9 cellular contexts compared by ENCODE assay signal in genomic region chr14:77302926-77303325, GRCh38. TPM values are rescaled to one million over a fixed set of nuclear protein-coding genes. Genes with fewer than 3 reads are reported as not detected.
DNase-seq lines count a peak whose midpoint lies in the region; ATAC-seq and TF ChIP-seq lines count a peak whose summit lies in the region.
"Had no signal": no experiment of that assay in that cellular context is flagged by ENCODE, and none has a peak within 500 bp of the region (broad histone marks: within the 10 kb centered on the region; RNA-seq: fewer than 3 reads in every experiment).

No MANE protein-coding gene starts in this region.

- H3K36me3 Mint-ChIP-seq in activated CD4-positive, alpha-beta T cell treated with anti-CD3 and anti-CD28 coated beads, Interleukin-2, amount 10 ng/mL, durations not matched to agents 24 days and 14 days (ENCODE audit: low read depth), result peaks cover 2% of the 10 kb centered on the region

- 91 to 97% methylated on average over 5 of the region's 5 CpGs for WGBS in tibial nerve, 2 donors

- ATAC-seq in foreskin keratinocyte (peak; percentile 81), GM18505 (IDR thresholded peaks at IDR 0.05; ENCODE audit: unreplicated experiment) (no peak)

- DNase-seq in activated T-cell treated with anti-CD3 and anti-CD28 coated beads for 48 hours (ENCODE audit: low read depth), result peak; percentile 52
- DNase-seq in activated T-cell treated with anti-CD3 and anti-CD28 coated beads, Interleukin-2, amount 50 U/mL, for 1 hour, result no peak
- DNase-seq in activated CD4-positive, alpha-beta T cell treated with anti-CD3 and anti-CD28 coated beads, Interleukin-2, amount 10 ng/mL, durations not matched to agents 24 days and 14 days, result peak; percentile 81
- DNase-seq in foreskin keratinocyte, result peak; percentile 49 to 50
- no peak for DNase-seq in tibial nerve (ENCODE audit: low spot score in 2 of 2)
- DNase-seq in tibial artery, result no peak
- DNase-seq in NCI-H2029 (lab: John Stamatoyannopoulos, UW), result no peak

- TF ChIP-seq POLR2A in tibial nerve (IDR thresholded peaks at IDR 0.05), result no peak
- TF ChIP-seq POLR2A in GM18505 (IDR thresholded peaks at IDR 0.05; ENCODE audit: borderline replicate concordance, extremely low read depth, insufficient read depth, insufficient read length), result no peak

- H3K4me3 ChIP-seq in tibial nerve, result no peak overlapping the region
- H3K4me3 ChIP-seq in tibial artery, result no peak overlapping the region

- H3K4me1 ChIP-seq in foreskin keratinocyte (peaks cover 31% of the 10 kb centered on the region), tibial nerve (peaks cover 0 to 61% (median 26%) of the 10 kb centered on the region in 4 donors), tibial artery (peaks cover 0 to 36% (median 25%) of the 10 kb centered on the region in 4 donors)

- H3K9me3 ChIP-seq in tibial nerve, result no peaks in the 10 kb centered on the region
- H3K9me3 ChIP-seq in tibial artery, result no peaks in the 10 kb centered on the region

- peaks cover 29% of the 10 kb centered on the region for H3K4me1 Mint-ChIP-seq in activated CD4-positive, alpha-beta T cell treated with anti-CD3 and anti-CD28 coated beads, Interleukin-2, amount 10 ng/mL, durations not matched to agents 24 days and 14 days

- peak; percentile 13 for TF ChIP-seq CTCF in foreskin keratinocyte (conservative IDR thresholded peaks at IDR 0.05)
- TF ChIP-seq CTCF in tibial nerve (IDR thresholded peaks at IDR 0.05), result no peak
- TF ChIP-seq CTCF in tibial artery (IDR thresholded peaks at IDR 0.05), result no peak

- peaks cover 0 to 36% (median 0%) of the 10 kb centered on the region in 3 donors for H3K36me3 ChIP-seq in tibial nerve
- peaks cover 6 to 66% (median 30%) of the 10 kb centered on the region in 3 donors for H3K36me3 ChIP-seq in tibial artery

- H3K27ac ChIP-seq in foreskin keratinocyte (peak overlapping the region; percentile 69), tibial nerve (peak overlapping the region in 3 of 4 donors; percentile 48 to 95 (median 87)), tibial artery (no peak overlapping the region)

- H3K4me3 Mint-ChIP-seq in activated CD4-positive, alpha-beta T cell treated with anti-CD3 and anti-CD28 coated beads, Interleukin-2, amount 10 ng/mL, durations not matched to agents 24 days and 14 days, result peak overlapping the region; percentile 51
- H3K4me3 Mint-ChIP-seq: neural crest cell had no signal

- no peak for TF ChIP-seq EP300 in tibial nerve (IDR thresholded peaks at IDR 0.05)

- H3K27ac Mint-ChIP-seq in activated CD4-positive, alpha-beta T cell treated with anti-CD3 and anti-CD28 coated beads, Interleukin-2, amount 10 ng/mL, durations not matched to agents 24 days and 14 days, result peak overlapping the region; percentile 91

- H3K9me3 Mint-ChIP-seq in activated CD4-positive, alpha-beta T cell treated with anti-CD3 and anti-CD28 coated beads, Interleukin-2, amount 10 ng/mL, durations not matched to agents 24 days and 14 days, result no peaks in the 10 kb centered on the region
- H3K9me3 Mint-ChIP-seq: neural crest cell had no signal

- no peaks in the 10 kb centered on the region for H3K27me3 Mint-ChIP-seq in activated CD4-positive, alpha-beta T cell treated with anti-CD3 and anti-CD28 coated beads, Interleukin-2, amount 10 ng/mL, durations not matched to agents 24 days and 14 days

- H3K27me3 ChIP-seq in foreskin keratinocyte, result no peaks in the 10 kb centered on the region
- H3K27me3 ChIP-seq in tibial nerve, result no peaks in the 10 kb centered on the region
- H3K27me3 ChIP-seq in tibial artery, result no peaks in the 10 kb centered on the region

- intact Hi-C loops in activated CD4-positive, alpha-beta T cell treated with anti-CD3 and anti-CD28 coated beads, Interleukin-2, amount 10 ng/mL, durations not matched to agents 24 days and 14 days (cut with micrococcal nuclease), result loop anchor here (1.0 to 5.0 kb wide), 9 partner anchors 13 to 404 kb away; partner anchors contain the start of genes AHSA1, ALKBH1, CIPC and GSTZ1
- intact Hi-C loops in tibial artery (cut with DNase I; ENCODE audit: low total_unique reads), result no loop called here

RNA-seq across cellular contexts. Expression of gene POMT2, which starts 17.8 kb away (rescaled TPM):
- 23.5 and 24.3 TPM in 2 replicates for total RNA-seq in activated CD4-positive, alpha-beta T cell treated with anti-CD3 and anti-CD28 coated beads, Interleukin-2, amount 10 ng/mL, durations not matched to agents 24 days and 14 days
- total RNA-seq in foreskin keratinocyte, result 16.6 and 18.2 TPM in 2 replicates
- 14.9 and 18.6 TPM in 2 replicates for polyA plus RNA-seq in foreskin keratinocyte
- total RNA-seq in tibial nerve, result 10 to 100 TPM; 23.9 to 38.7 (median 28.9) TPM

RNA-seq across cellular contexts. Expression of gene GSTZ1, which starts 17.9 kb away (rescaled TPM):
- total RNA-seq in activated CD4-positive, alpha-beta T cell treated with anti-CD3 and anti-CD28 coated beads, Interleukin-2, amount 10 ng/mL, durations not matched to agents 24 days and 14 days, result 9.5 and 9.9 TPM in 2 replicates
- total RNA-seq in foreskin keratinocyte, result 17.1 and 18.5 TPM in 2 replicates
- polyA plus RNA-seq in foreskin keratinocyte, result 22.1 and 24.8 TPM in 2 replicates
- total RNA-seq in tibial nerve, result 10 to 100 TPM in 3 of 4 donors, 1 to 10 TPM in 1; 9.4 to 24.7 (median 14.6) TPM

RNA-seq across cellular contexts. Expression of gene NGB, which starts 31.9 kb away (rescaled TPM):
- total RNA-seq in activated CD4-positive, alpha-beta T cell treated with anti-CD3 and anti-CD28 coated beads, Interleukin-2, amount 10 ng/mL, durations not matched to agents 24 days and 14 days, result not detected in 2 replicates
- total RNA-seq in foreskin keratinocyte (not detected in 2 replicates), tibial nerve (not detected)
- not detected in 2 replicates for polyA plus RNA-seq in foreskin keratinocyte
- total RNA-seq: neural crest cell had no signal

Comparison
In these comparisons a context has a peak if more than half of its experiments do, and no peak if none do; other contexts are left out.
1. DNase-seq: peak in activated T-cell treated with anti-CD3 and anti-CD28 coated beads for 48 hours (single experiment), activated CD4-positive, alpha-beta T cell treated with anti-CD3 and anti-CD28 coated beads, Interleukin-2, amount 10 ng/mL, durations not matched to agents 24 days and 14 days (single experiment) and foreskin keratinocyte (2 of 2); none in activated T-cell treated with anti-CD3 and anti-CD28 coated beads, Interleukin-2, amount 50 U/mL, for 1 hour (single experiment), tibial nerve (0 of 2), tibial artery (0 of 2) and NCI-H2029 (single experiment).
2. H3K27ac ChIP-seq: peak in foreskin keratinocyte (single experiment) and tibial nerve (3 of 4); none in tibial artery (0 of 2).